ENCODE assay signal across 11 cellular contexts in the genomic region with DNA sequence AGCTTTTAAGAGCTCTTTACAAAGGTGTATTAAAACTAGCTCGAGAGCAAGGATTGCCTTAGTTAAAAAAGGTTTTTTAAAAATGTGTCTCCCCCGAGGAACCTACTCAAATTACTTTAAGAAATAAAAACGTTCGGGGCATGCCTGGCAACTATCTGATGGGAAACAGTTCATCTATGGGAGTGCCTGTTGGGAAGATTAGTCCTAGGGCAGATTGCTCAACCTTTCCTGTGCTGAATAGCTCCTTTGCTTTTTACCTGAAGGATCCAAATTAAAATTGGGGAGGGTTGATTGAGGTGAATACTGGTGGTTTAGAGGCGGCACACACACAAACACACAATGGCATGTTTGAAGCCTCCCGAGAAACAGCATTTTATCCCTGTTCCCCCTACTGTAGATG.
"Had no signal": no experiment of that assay in that cellular context is flagged by ENCODE, and none has a peak within 500 bp of the region (broad histone marks: within the 10 kb centered on the region; RNA-seq: fewer than 3 reads in every experiment).

No MANE protein-coding gene starts in this region.

- ATAC-seq: T-cell had no signal

- H3K36me3 ChIP-seq: esophagus muscularis mucosa had no signal

- H3K27me3 ChIP-seq: dorsolateral prefrontal cortex, esophagus muscularis mucosa had no signal

- H3K9me3 ChIP-seq: esophagus muscularis mucosa had no signal

- H3K27ac ChIP-seq: esophagus muscularis mucosa, VCaP had no signal

- H3K4me3 ChIP-seq: dorsolateral prefrontal cortex, esophagus muscularis mucosa had no signal

- DNase-seq: activated CD4-positive, alpha-beta T cell treated with anti-CD3 and anti-CD28 coated beads, Interleukin-2, amount 50 U/mL, for 48 hours; activated naive CD4-positive, alpha-beta T cell treated with anti-CD3 and anti-CD28 coated beads, Interleukin-2, amount 10 ng/mL, durations not matched to agents 7 days and 5 days; kidney glomerular epithelial cell; stimulated activated CD4-positive, alpha-beta T cell treated with anti-CD3 and anti-CD28 coated beads, Interleukin-15, amount 100 ng/mL, for 24 hours; stimulated activated CD4-positive, alpha-beta T cell treated with anti-CD3 and anti-CD28 coated beads, Interleukin-4, amount 100 ng/mL, for 24 hours; stimulated activated naive CD4-positive, alpha-beta T cell treated with Interleukin-2 at 50 U/mL for 16 hours; T-cell; T1000 had no signal
